ENCODE assay signal across 8 cellular contexts in genomic region chr17:50201226-50201854, GRCh38. TPM values are rescaled to one million over a fixed set of nuclear protein-coding genes. Genes with fewer than 3 reads are reported as not detected.
A peak's percentile ranks its signal among the peaks of the same experiment; 100 is the strongest.
DNase-seq lines count a peak whose midpoint lies in the region; ATAC-seq, FAIRE-seq and TF ChIP-seq lines count a peak whose summit lies in the region.

TSS of gene COL1A1 (minus strand) at chr17:50201631. CDS start at chr17:50201513, 118 bp downstream.

- H3K4me1 Mint-ChIP-seq in activated naive CD4-positive, alpha-beta T cell treated with anti-CD3 and anti-CD28 coated beads, Interleukin-2, amount 50 U/mL, for 24 hours: peaks cover 17% of the 10 kb centered on the region

- H3K4me3 ChIP-seq in bronchial epithelial cell (ENCODE audit: low read depth, low read length): peak within 1 kb of the TSS; percentile 50

- no peak for DNase-seq in activated naive CD4-positive, alpha-beta T cell treated with anti-CD3 and anti-CD28 coated beads, Interleukin-2, amount 50 U/mL, for 16 hours
- DNase-seq in bronchial epithelial cell (ENCODE audit: low read depth): no peak
- peak; percentile 61 to 75 for DNase-seq in left colon
- DNase-seq in NCI-H774 (lab: John Stamatoyannopoulos, UW): no peak
- DNase-seq in NCI-H187 (lab: John Stamatoyannopoulos, UW): no peak
- DNase-seq in HT-29 (ENCODE audit: low spot score): no peak

- H3K36me3 Mint-ChIP-seq in activated naive CD4-positive, alpha-beta T cell treated with anti-CD3 and anti-CD28 coated beads, Interleukin-2, amount 50 U/mL, for 24 hours: no peaks in the 10 kb centered on the region

- no peak for FAIRE-seq in bronchial epithelial cell (lab: Jason Lieb, UNC)

- no peaks in the 10 kb centered on the region for H3K9me3 Mint-ChIP-seq in activated naive CD4-positive, alpha-beta T cell treated with anti-CD3 and anti-CD28 coated beads, Interleukin-2, amount 50 U/mL, for 24 hours

- intact Hi-C loops in left colon (cut with DNase I, micrococcal nuclease): loop anchor here (2.0 to 5.0 kb wide), 2 partner anchors 71 kb away; partner anchors contain the start of gene TMEM92 (in 1 of the 2)

- H3K27me3 Mint-ChIP-seq in activated naive CD4-positive, alpha-beta T cell treated with anti-CD3 and anti-CD28 coated beads, Interleukin-2, amount 50 U/mL, for 24 hours: peaks cover 41% of the 10 kb centered on the region

- peak within 1 kb of the TSS; percentile 83 for H3K4me3 Mint-ChIP-seq in activated naive CD4-positive, alpha-beta T cell treated with anti-CD3 and anti-CD28 coated beads, Interleukin-2, amount 50 U/mL, for 24 hours

- H3K27me3 ChIP-seq in bronchial epithelial cell (ENCODE audit: control insufficient read depth, insufficient read depth, low read length): peaks cover 3% of the 10 kb centered on the region

- H3K27ac Mint-ChIP-seq in activated naive CD4-positive, alpha-beta T cell treated with anti-CD3 and anti-CD28 coated beads, Interleukin-2, amount 50 U/mL, for 24 hours: no peak within 1 kb of the TSS

- TF ChIP-seq CTCF in bronchial epithelial cell (IDR thresholded peaks at IDR 0.05; ENCODE audit: insufficient read depth, low read length, severe bottlenecking) (no peak), subcutaneous adipose tissue (IDR thresholded peaks at IDR 0.05; ENCODE audit: low read depth) (no peak)

- peaks cover 7% of the 10 kb centered on the region for H3K36me3 ChIP-seq in bronchial epithelial cell (ENCODE audit: control insufficient read depth, insufficient read depth, low read length)

- no peak for ATAC-seq in left colon

RNA-seq across cellular contexts. Expression of gene COL1A1, which starts in this region (rescaled TPM):
- total RNA-seq in bronchial epithelial cell (10.5 and 15.3 TPM in 2 replicates), left colon (10 to 100 TPM; 33.5 to 91.9 TPM), subcutaneous adipose tissue (100 to 1,000 TPM in 1 of 4 donors, 10 to 100 TPM in 3; 14.3 to 109 (median 36.6) TPM)
- total RNA-seq in HT-29 (2014; rRNA removed; shearing (Covaris generic)): 0.38 and 0.83 TPM in 2 replicates

Comparison
In these comparisons a context has a peak if more than half of its experiments do, and no peak if none do; other contexts are left out.
1. DNase-seq: peak in left colon (2 of 2); none in activated naive CD4-positive, alpha-beta T cell treated with anti-CD3 and anti-CD28 coated beads, Interleukin-2, amount 50 U/mL, for 16 hours (single experiment), bronchial epithelial cell (single experiment), NCI-H774 (single experiment), NCI-H187 (0 of 2) and HT-29 (single experiment).